Comparison of ENCODE assay signal across 17 cellular contexts in genomic region chr21:26070121-26070520, GRCh38.
DNase-seq lines count a peak whose midpoint lies in the region; ATAC-seq, FAIRE-seq and TF ChIP-seq lines count a peak whose summit lies in the region.
"Had no signal": no experiment of that assay in that cellular context is flagged by ENCODE, and none has a peak within 500 bp of the region (broad histone marks: within the 10 kb centered on the region; RNA-seq: fewer than 3 reads in every experiment).

No MANE protein-coding gene starts in this region.

- WGBS in A549 (ENCODE audit: missing lambda C conversion rate) = 53% methylated on average over 2 of the region's 2 CpGs

- H3K4me3 ChIP-seq in A549 (no peak overlapping the region), ACC112 (ENCODE audit: low read depth, low read length) (peak overlapping the region; percentile 70; the same call in 1 of the 2 replicates), PC-3 (ENCODE audit: low read length) (peak overlapping the region; percentile 37), fibroblast of lung (replicated peaks in 1 of 4; ENCODE audit: control extremely low read depth in 1 of 4, insufficient read depth in 1 of 4, low read depth in 3 of 4, low read length in 4 of 4) (no peak overlapping the region)
- H3K4me3 ChIP-seq: gastrocnemius medialis, thyroid gland had no signal

- no peak for TF ChIP-seq POLR2A in A549 (IDR thresholded peaks at IDR 0.05; ENCODE audit: low read length)

- BruUV-seq in PC-3 (replicated peaks; lab: Mats Ljungman, UMichigan) = no TSS peak

- no peak for FAIRE-seq in A549 (lab: Jason Lieb, UNC)

- H3K27me3 ChIP-seq in ACC112 (ENCODE audit: insufficient read depth, low read length) (no peaks in the 10 kb centered on the region), PC-3 (ENCODE audit: low read length) (no peaks in the 10 kb centered on the region), fibroblast of lung (ENCODE audit: control insufficient read depth, insufficient read depth, low read length) (no peaks in the 10 kb centered on the region)
- H3K27me3 ChIP-seq: gastrocnemius medialis, thyroid gland had no signal

- POLR2A ChIA-PET in A549 (lab: Yijun Ruan, JAX) (no interaction called here), PC-3 (lab: Charles Lee; ENCODE audit: unreplicated experiment) (interaction anchor here (0.6 kb wide), 1 partner anchor 58 kb away, joined by 3 read pairs; no protein-coding TSS in a partner anchor)

- H3K9me3 ChIP-seq in A549 (no peaks in the 10 kb centered on the region), PC-3 (ENCODE audit: low read length) (no peaks in the 10 kb centered on the region), fibroblast of lung (ENCODE audit: control insufficient read depth, insufficient read depth, low read depth, low read length) (no peaks in the 10 kb centered on the region)
- H3K9me3 ChIP-seq: gastrocnemius medialis, thyroid gland had no signal

- H3K36me3 ChIP-seq in ACC112 (ENCODE audit: insufficient read depth, low read length) (no peaks in the 10 kb centered on the region), PC-3 (ENCODE audit: low read depth, low read length) (no peaks in the 10 kb centered on the region), fibroblast of lung (ENCODE audit: control insufficient read depth, insufficient read depth, low read length) (no peaks in the 10 kb centered on the region)
- H3K36me3 ChIP-seq: gastrocnemius medialis, thyroid gland had no signal

- H3K4me1 ChIP-seq in A549 = peaks cover 45% of the 10 kb centered on the region
- peaks cover 38% of the 10 kb centered on the region for H3K4me1 ChIP-seq in ACC112 (ENCODE audit: control insufficient read depth, insufficient read depth, low read length, unreplicated experiment)
- peaks cover 29% of the 10 kb centered on the region for H3K4me1 ChIP-seq in PC-3 (ENCODE audit: insufficient read depth, low read length)
- H3K4me1 ChIP-seq in fibroblast of lung (ENCODE audit: control insufficient read depth, extremely low read depth, insufficient read depth, low read length) = peaks cover 17% of the 10 kb centered on the region

- CTCF ChIA-PET in A549 (lab: Yijun Ruan, JAX) = interaction anchor here (1.3 kb wide), 1 partner anchor 13 kb away, joined by 3 read pairs; no protein-coding TSS in a partner anchor
- CTCF ChIA-PET in PC-3 (lab: Charles Lee) = no interaction called here

- intact Hi-C loops in PC-3 (cut with micrococcal nuclease) (no loop called here), left cardiac atrium (cut with DNase I) (loop anchor here in 1 of 2 donors (10.0 kb wide), 1 partner anchor 95 kb away; no protein-coding TSS in a partner anchor)

- H3K27ac ChIP-seq in A549 = no peak overlapping the region
- H3K27ac ChIP-seq in ACC112 (ENCODE audit: low read depth, low read length) = no peak overlapping the region
- H3K27ac ChIP-seq in PC-3 (ENCODE audit: low read length) = peak overlapping the region; percentile 68
- H3K27ac ChIP-seq in fibroblast of lung (ENCODE audit: insufficient read depth, low read length) = no peak overlapping the region
- H3K27ac ChIP-seq: gastrocnemius medialis, HL-60 had no signal

- TF ChIP-seq RAD21 in A549 (conservative IDR thresholded peaks at IDR 0.05 in 1 of 2, IDR thresholded peaks at IDR 0.05 in 1 of 2) = no peak

- no peaks in the 10 kb centered on the region for H3K9me2 ChIP-seq in PC-3 (replicated peaks; ENCODE audit: low read length)

- no peak overlapping the region for H2AFZ ChIP-seq in ACC112 (ENCODE audit: low read length, unreplicated experiment)
- no peak overlapping the region for H2AFZ ChIP-seq in PC-3 (ENCODE audit: low read length)
- H2AFZ ChIP-seq in fibroblast of lung (ENCODE audit: low read length) = no peak overlapping the region

- H3K79me2 ChIP-seq in ACC112 (ENCODE audit: control insufficient read depth, insufficient read depth, low read length, unreplicated experiment) (peaks cover 60% of the 10 kb centered on the region), PC-3 (ENCODE audit: low read length) (peaks cover 97% of the 10 kb centered on the region), fibroblast of lung (ENCODE audit: control insufficient read depth, insufficient read depth, low read length) (peaks cover 48% of the 10 kb centered on the region)

- peak overlapping the region; percentile 67; the same call in 1 of the 3 replicates for H3K4me2 ChIP-seq in A549
- peak overlapping the region; percentile 72 for H3K4me2 ChIP-seq in PC-3 (ENCODE audit: low read length)
- H3K4me2 ChIP-seq in fibroblast of lung (ENCODE audit: extremely low read depth, insufficient read depth, low read length) = peak overlapping the region; percentile 37

- DNase-seq in A549 (ENCODE audit: low read depth in 1 of 2, low spot score in 1 of 2) (no peak), PC-3 (peak; percentile 39), fibroblast of lung (ENCODE audit: low read depth in 2 of 2) (no peak), left cardiac atrium (no peak)
- no peak for DNase-seq in activated effector memory CD4-positive, alpha-beta T cell treated with anti-CD3 and anti-CD28 coated beads, Interleukin-2, amount 50 U/mL, for 16 hours
- DNase-seq: activated B cell treated with CpG ODN at 0.5 μM for 24 hours, aorta, DND-41, gastrocnemius medialis, KG1, NCI-H2081 treated with DMSO at 0.1 percent for 48 hours, NCI-H774, RPMI8226, thyroid gland had no signal

- no peaks in the 10 kb centered on the region for H3F3A ChIP-seq in PC-3 (ENCODE audit: low read length, unreplicated experiment)

- H3K9ac ChIP-seq in PC-3 (ENCODE audit: low read length) = peak overlapping the region; percentile 47
- H3K9ac ChIP-seq in fibroblast of lung (ENCODE audit: insufficient read depth, low read length) = no peak overlapping the region

- no peak for TF ChIP-seq CTCF in A549 (IDR thresholded peaks at IDR 0.05)
- no peak for TF ChIP-seq CTCF in PC-3 (conservative IDR thresholded peaks at IDR 0.05; ENCODE audit: low read depth, low read length)
- no peak for TF ChIP-seq CTCF in fibroblast of lung (conservative IDR thresholded peaks at IDR 0.05 in 1 of 2, IDR thresholded peaks at IDR 0.05 in 1 of 2; ENCODE audit: low read depth in 1 of 2, low read length in 2 of 2)

- no peak for TF ChIP-seq EP300 in A549 (IDR thresholded peaks at IDR 0.05)

- no peak for ATAC-seq in A549
- peak; percentile 37 for ATAC-seq in PC-3
- ATAC-seq in GM19455 (IDR thresholded peaks at IDR 0.05; ENCODE audit: unreplicated experiment) = no peak
- no peak for ATAC-seq in left cardiac atrium
- ATAC-seq: gastrocnemius medialis had no signal

- H4K20me1 ChIP-seq in PC-3 (ENCODE audit: low read length) (peaks cover 33% of the 10 kb centered on the region; the same call in 1 of the 2 replicates), fibroblast of lung (ENCODE audit: control insufficient read depth, extremely low read depth, insufficient read depth, low read length) (no peaks in the 10 kb centered on the region)

TF ChIP-seq in A549, 52 proteins besides CTCF, POLR2A, EP300 and RAD21:
- TF ChIP-seq ATOH8 (CRISPR knock-in tag; IDR thresholded peaks at IDR 0.05; ENCODE audit: low read depth) (no peak), HOXA7 (CRISPR knock-in tag; IDR thresholded peaks at IDR 0.05) (no peak), MAX (IDR thresholded peaks at IDR 0.05) (no peak), HEYL (CRISPR knock-in tag; IDR thresholded peaks at IDR 0.05) (no peak)

Comparison
In these comparisons a context has a peak if more than half of its experiments do, and no peak if none do; other contexts are left out.
1. H3K4me3 ChIP-seq: peak in ACC112 (single experiment) and PC-3 (single experiment); none in A549 (single experiment) and fibroblast of lung (0 of 4).
2. Peak in every context shown above with its lines, with median percentiles within 50 percentile points of each other: H3K4me2 ChIP-seq.